Comparison of ENCODE assay signal across 13 cellular contexts in genomic region chr19:40419780-40420179, GRCh38. TPM values are rescaled to one million over a fixed set of nuclear protein-coding genes. Genes with fewer than 3 reads are reported as not detected.
A peak's percentile ranks its signal among the peaks of the same experiment; 100 is the strongest.
DNase-seq lines count a peak whose midpoint lies in the region; ATAC-seq, FAIRE-seq and TF ChIP-seq lines count a peak whose summit lies in the region.
"Had no signal": no experiment of that assay in that cellular context is flagged by ENCODE, and none has a peak within 500 bp of the region (broad histone marks: within the 10 kb centered on the region; RNA-seq: fewer than 3 reads in every experiment).

No MANE protein-coding gene starts in this region.

- peaks cover 4 to 9% (median 6%) of the 10 kb centered on the region in 4 experiments; a peak in 5 of 7 replicates for H3K4me1 ChIP-seq in H1 (replicated peaks in 1 of 4; ENCODE audit: control insufficient read depth in 3 of 4, insufficient read depth in 4 of 4, low read length in 3 of 4)
- peaks cover 22 to 84% (median 65%) of the 10 kb centered on the region in 6 donors for H3K4me1 ChIP-seq in spleen

- WGBS in H1 (ENCODE audit: extremely low coverage in 1 of 2, insufficient coverage in 1 of 2, insufficient read length in 1 of 2, insufficient replicate concordance in 2 of 2, low coverage in 1 of 2, low lambda C conversion rate in 2 of 2, missing lambda C conversion rate in 1 of 2), 2 experiments: 91% methylated on average over 5 of the region's 5 CpGs; no CpG with 5 or more reads in 1 of the 2 experiments
- WGBS in spleen, 5 donors: 84 to 94% (median 92%) methylated on average over 3 to 5 of the region's 5 CpGs

- H2BK120ac ChIP-seq in H1 (replicated peaks; ENCODE audit: low read depth, low read length): no peak overlapping the region

- peaks cover 24% of the 10 kb centered on the region for H3K4me1 Mint-ChIP-seq in activated T-cell treated with anti-CD3 and anti-CD28 coated beads, Interleukin-2, amount 50 U/mL, for 4 hours (ENCODE audit: low read depth)
- peaks cover 36 to 42% (median 39%) of the 10 kb centered on the region in 3 donors for H3K4me1 Mint-ChIP-seq in T-cell

- intact Hi-C loops in spleen (cut with DNase I; ENCODE audit: low total_unique reads): no loop called here

- H2BK20ac ChIP-seq in H1 (ENCODE audit: low read length): 0 out of 2 replicates have a peak overlapping the region, but pooled peaks have one; percentile 18

- TF ChIP-seq POLR2A in H1 (IDR thresholded peaks at IDR 0.05; ENCODE audit: control extremely low read depth in 1 of 2, low read depth in 2 of 2, low read length in 2 of 2) (no peak), spleen (IDR thresholded peaks at IDR 0.05) (no peak)

- no peak overlapping the region for H3K18ac ChIP-seq in H1 (ENCODE audit: extremely low read depth, low read length)

- TF ChIP-seq EP300 in H1 (IDR thresholded peaks at IDR 0.05; ENCODE audit: borderline replicate concordance in 1 of 2, low read depth in 2 of 2, low read length in 2 of 2): no peak

- H3K27ac ChIP-seq in H1 (ENCODE audit: low read depth, low read length) (no peak overlapping the region), spleen (peak overlapping the region in 5 of 8 donors; percentile 98 to 100 (median 99))

- peak overlapping the region; percentile 18 to 59 for H3K27ac Mint-ChIP-seq in T-cell

- no peak overlapping the region for H3K14ac ChIP-seq in H1 (ENCODE audit: insufficient read length)

- no peak for FAIRE-seq in H1 (lab: Jason Lieb, UNC)
- no peak for FAIRE-seq in GM19239 (lab: Jason Lieb, UNC)
- FAIRE-seq: keratinocyte had no signal

- peaks cover 0 to 2% (median 0%) of the 10 kb centered on the region in 4 experiments; a peak in 2 of 8 replicates for H3K36me3 ChIP-seq in H1 (ENCODE audit: control insufficient read depth in 2 of 4, insufficient read depth in 4 of 4, low read length in 3 of 4)
- H3K36me3 ChIP-seq in spleen: peaks cover 0 to 16% (median 11%) of the 10 kb centered on the region in 6 donors

- H3K79me2 ChIP-seq in H1 (ENCODE audit: control insufficient read depth in 1 of 2, insufficient read depth in 2 of 2, low read length in 2 of 2): no peaks in the 10 kb centered on the region

- no peak overlapping the region for H4K8ac ChIP-seq in H1 (ENCODE audit: extremely low read depth, insufficient read depth, low read length)

- peaks cover 6% of the 10 kb centered on the region for H3K36me3 Mint-ChIP-seq in activated T-cell treated with anti-CD3 and anti-CD28 coated beads, Interleukin-2, amount 50 U/mL, for 4 hours (ENCODE audit: insufficient read depth)
- peaks cover 5% of the 10 kb centered on the region for H3K36me3 Mint-ChIP-seq in T-cell

- H3K23ac ChIP-seq in H1 (ENCODE audit: insufficient read length): no peak overlapping the region

- POLR2A ChIA-PET in T-cell (lab: Charles Lee) (no interaction called here), H1 (lab: Charles Lee; ENCODE audit: partially characterized antibody) (interaction anchor here (0.6 to 3.3 kb wide), 10 partner anchors 9 to 45 kb away, joined by 3 to 18 read pairs (median 6); partner anchors contain the start of genes BLVRB and SERTAD3)

- no peak overlapping the region for H3K4me2 ChIP-seq in H1 (ENCODE audit: insufficient read depth in 1 of 2, low read depth in 2 of 2, low read length in 2 of 2)

- DNase-seq in activated T-cell treated with anti-CD3 and anti-CD28 coated beads, Interleukin-2, amount 50 U/mL, for 4 hours: no peak
- no peak for DNase-seq in activated T-cell treated with anti-CD3 and anti-CD28 coated beads, Interleukin-2, amount 50 U/mL, for 1 hour
- DNase-seq in T-cell (no peak), H1 (ENCODE audit: low read depth in 1 of 2, low spot score in 2 of 2) (no peak), spleen (no peak), DMS153 (lab: John Stamatoyannopoulos, UW) (no peak), GM19239 (ENCODE audit: insufficient read length, low spot score) (no peak)
- DNase-seq: activated CD4-positive, alpha-beta T cell treated with anti-CD3 and anti-CD28 coated beads, Interleukin-2, amount 50 U/mL, for 1 hour; RPMI8226; stimulated activated CD4-positive, alpha-beta T cell treated with anti-CD3 and anti-CD28 coated beads, Interleukin-2, amount 100 ng/mL, for 48 hours had no signal

- TF ChIP-seq CTCF in H1 (IDR thresholded peaks at IDR 0.05; ENCODE audit: control extremely low read depth in 1 of 3, insufficient read depth in 1 of 3, low read depth in 1 of 3, low read length in 3 of 3): no peak
- TF ChIP-seq CTCF in spleen (IDR thresholded peaks at IDR 0.05 in 8 of 11, conservative IDR thresholded peaks at IDR 0.05 in 3 of 11): no peak

- H3K4me3 Mint-ChIP-seq in activated T-cell treated with anti-CD3 and anti-CD28 coated beads, Interleukin-2, amount 50 U/mL, for 4 hours: peak overlapping the region; percentile 59
- H3K4me3 Mint-ChIP-seq in T-cell: peak overlapping the region; percentile 59 to 87 (median 72)

- H3K9ac ChIP-seq in H1 (replicated peaks in 1 of 4; ENCODE audit: extremely low read depth in 1 of 4, low read depth in 3 of 4, low read length in 3 of 4): no peak overlapping the region

- H2BK5ac ChIP-seq in H1 (ENCODE audit: low read depth, low read length): no peak overlapping the region

- no peak overlapping the region for H3K56ac ChIP-seq in H1 (replicated peaks; ENCODE audit: insufficient read length, low read depth, low read length)

- no peaks in the 10 kb centered on the region for H4K20me1 ChIP-seq in H1 (replicated peaks in 1 of 2; ENCODE audit: control insufficient read depth in 1 of 2, insufficient read depth in 2 of 2, low read length in 2 of 2)

- ATAC-seq in activated T-cell treated with anti-CD3 and anti-CD28 coated beads, Interleukin-2, amount 50 U/mL, for 4 hours: no peak
- ATAC-seq in T-cell (replicated peaks in 1 of 4) (no peak), HG02588 (IDR thresholded peaks at IDR 0.05; ENCODE audit: unreplicated experiment) (no peak)

- no peaks in the 10 kb centered on the region; the same call in 1 of the 2 replicates for H3K79me1 ChIP-seq in H1 (ENCODE audit: low read depth, low read length)

- 0 out of 2 replicates have a peak overlapping the region, but pooled peaks have one; percentile 82 for H2AK5ac ChIP-seq in H1 (ENCODE audit: low read depth, low read length)

- CTCF ChIA-PET in T-cell (lab: Charles Lee) (interaction anchor here (0.6 to 1.8 kb wide), 10 partner anchors 21 to 358 kb away, joined by 3 to 12 read pairs (median 4); no protein-coding TSS in a partner anchor), H1 (lab: Charles Lee; ENCODE audit: partially characterized antibody) (interaction anchor here (0.8 to 4.4 kb wide), 18 partner anchors 7 to 103 kb away, joined by 3 to 41 read pairs (median 9); partner anchors contain the start of genes BLVRB, PRX, SERTAD3 and SPTBN4)

- no peaks in the 10 kb centered on the region for H3K9me3 Mint-ChIP-seq in activated T-cell treated with anti-CD3 and anti-CD28 coated beads, Interleukin-2, amount 50 U/mL, for 4 hours
- H3K9me3 Mint-ChIP-seq in T-cell: no peaks in the 10 kb centered on the region

- no peak for TF ChIP-seq RAD21 in H1 (IDR thresholded peaks at IDR 0.05 in 1 of 2, conservative IDR thresholded peaks at IDR 0.05 in 1 of 2; ENCODE audit: low read depth in 2 of 2, low read length in 2 of 2)

- no peak overlapping the region for H4K91ac ChIP-seq in H1 (replicated peaks; ENCODE audit: insufficient read length, low read length)

- H4K5ac ChIP-seq in H1 (ENCODE audit: insufficient read length, low read depth, low read length): no peak overlapping the region

- no peaks in the 10 kb centered on the region for H3K27me3 Mint-ChIP-seq in activated T-cell treated with anti-CD3 and anti-CD28 coated beads, Interleukin-2, amount 50 U/mL, for 4 hours (ENCODE audit: low read depth)
- H3K27me3 Mint-ChIP-seq in T-cell: no peaks in the 10 kb centered on the region

- H2BK15ac ChIP-seq in H1 (ENCODE audit: low read length): 0 out of 2 replicates have a peak overlapping the region, but pooled peaks have one; percentile 46

- no peak overlapping the region for H3K4me3 ChIP-seq in H1 (ENCODE audit: extremely low read depth in 1 of 4, insufficient read depth in 2 of 4, low read depth in 3 of 4, low read length in 4 of 4)
- H3K4me3 ChIP-seq in spleen: no peak overlapping the region

- H2BK12ac ChIP-seq in H1 (ENCODE audit: low read depth, low read length): no peak overlapping the region

- no peak overlapping the region for H2AFZ ChIP-seq in H1 (ENCODE audit: low read length)

- H3K4ac ChIP-seq in H1 (replicated peaks; ENCODE audit: insufficient read length, low read depth, low read length): no peak overlapping the region

- no peaks in the 10 kb centered on the region for H3K9me3 ChIP-seq in H1 (ENCODE audit: insufficient read depth in 2 of 2, low read depth in 1 of 2, low read length in 1 of 2)
- H3K9me3 ChIP-seq in spleen: no peaks in the 10 kb centered on the region

- H3K27me3 ChIP-seq in H1 (replicated peaks in 1 of 4; ENCODE audit: control insufficient read depth in 3 of 4, extremely low read depth in 1 of 4, insufficient read depth in 3 of 4, low read length in 3 of 4) (no peaks in the 10 kb centered on the region; a peak in 1 of 7 replicates), spleen (replicated peaks in 1 of 7) (no peaks in the 10 kb centered on the region)

- peaks cover 6% of the 10 kb centered on the region; the same call in 1 of the 2 replicates for H3K23me2 ChIP-seq in H1 (ENCODE audit: low read depth, low read length)

RNA-seq across cellular contexts. Expression of gene SERTAD1, which starts 6.0 kb away (rescaled TPM):
- total RNA-seq in activated T-cell treated with anti-CD3 and anti-CD28 coated beads, Interleukin-2, amount 50 U/mL, for 4 hours: 10 to 100 TPM; 24.2 to 33.9 (median 33.7) TPM
- total RNA-seq in T-cell: 10 to 100 TPM; 10.9 to 25.4 (median 13.3) TPM
- total RNA-seq in H1 (2021; fragmentation: NEBNext Ultra II Directional; extraction: Animal tissue kit (Norgen Biotek cat#: 25700)): 4.9 and 5.4 TPM in 2 replicates
- 6.6 and 8.0 TPM in 2 replicates for polyA plus RNA-seq in H1 (2011; rRNA removed)
- 5.9 TPM for polyA plus RNA-seq in H1 (2011; cell fraction: cytosol; rRNA removed)
- polyA plus RNA-seq in H1 (2011; cell fraction: nucleus; rRNA removed): 5.4 TPM
- 3.8 to 5.5 TPM (median 4.9 TPM) in 4 replicates for polyA plus RNA-seq in H1 (2012, experiment 1 of 2)
- 6.4 TPM for polyA plus RNA-seq in H1 (2012, experiment 2 of 2)
- polyA plus RNA-seq in H1 (2013, experiment 1 of 2): 3.4 TPM
- polyA plus RNA-seq in H1 (2013, experiment 2 of 2): 3.1 TPM
- polyA minus RNA-seq in H1 (2011; rRNA and poly(A)+ RNA removed): 1.3 and 2.1 TPM in 2 replicates
- 2.4 TPM for polyA minus RNA-seq in H1 (2011; cell fraction: cytosol; rRNA and poly(A)+ RNA removed)
- 2.6 TPM for polyA minus RNA-seq in H1 (2011; cell fraction: nucleus; rRNA and poly(A)+ RNA removed)
- 10 to 100 TPM in 6 of 7 donors, 1 to 10 TPM in 1; 9.8 to 19.7 (median 13.2) TPM for total RNA-seq in spleen
- polyA plus RNA-seq in spleen: 10 to 100 TPM in 1 of 3 donors, 1 to 10 TPM in 2; 8.5 to 14.9 (median 9.4) TPM

RNA-seq across cellular contexts. Expression of gene PRX, which starts 6.6 kb away (rescaled TPM):
- total RNA-seq in activated T-cell treated with anti-CD3 and anti-CD28 coated beads, Interleukin-2, amount 50 U/mL, for 4 hours: under 1 TPM; 0.71 to 0.82 (median 0.79) TPM
- total RNA-seq in T-cell (1 to 10 TPM; 2.0 to 4.4 (median 2.8) TPM), spleen (1 to 10 TPM; 1.7 to 3.4 (median 3.0) TPM)
- 5.8 and 6.0 TPM in 2 replicates for total RNA-seq in H1 (2021; fragmentation: NEBNext Ultra II Directional; extraction: Animal tissue kit (Norgen Biotek cat#: 25700))
- polyA plus RNA-seq in H1 (2011; rRNA removed) (2.8 and 3.8 TPM in 2 replicates), spleen (1 to 10 TPM in 1 of 3 donors, under 1 TPM in 2; 0.50 to 1.8 (median 0.56) TPM)
- 5.0 TPM for polyA plus RNA-seq in H1 (2011; cell fraction: cytosol; rRNA removed)
- 5.2 TPM for polyA plus RNA-seq in H1 (2011; cell fraction: nucleus; rRNA removed)
- polyA plus RNA-seq in H1 (2012, experiment 1 of 2): 5.4 to 9.9 TPM (median 8.0 TPM) in 4 replicates
- polyA plus RNA-seq in H1 (2012, experiment 2 of 2): 4.6 TPM
- 2.8 TPM for polyA plus RNA-seq in H1 (2013, experiment 1 of 2)
- polyA plus RNA-seq in H1 (2013, experiment 2 of 2): 2.9 TPM
- 1.9 and 2.1 TPM in 2 replicates for polyA minus RNA-seq in H1 (2011; rRNA and poly(A)+ RNA removed)
- polyA minus RNA-seq in H1 (2011; cell fraction: cytosol; rRNA and poly(A)+ RNA removed): 1.7 TPM
- 4.2 TPM for polyA minus RNA-seq in H1 (2011; cell fraction: nucleus; rRNA and poly(A)+ RNA removed)

RNA-seq across cellular contexts. Expression of gene SERTAD3, which starts 24.4 kb away (rescaled TPM):
- total RNA-seq in activated T-cell treated with anti-CD3 and anti-CD28 coated beads, Interleukin-2, amount 50 U/mL, for 4 hours: 1 to 10 TPM; 6.4 to 9.5 (median 6.8) TPM
- 10 to 100 TPM; 17.4 to 26.7 (median 24.7) TPM for total RNA-seq in T-cell
- 32.1 and 33.4 TPM in 2 replicates for total RNA-seq in H1 (2021; fragmentation: NEBNext Ultra II Directional; extraction: Animal tissue kit (Norgen Biotek cat#: 25700))
- 15.1 and 23.5 TPM in 2 replicates for polyA plus RNA-seq in H1 (2011; rRNA removed)
- 14.4 TPM for polyA plus RNA-seq in H1 (2011; cell fraction: cytosol; rRNA removed)
- polyA plus RNA-seq in H1 (2011; cell fraction: nucleus; rRNA removed): 17.5 TPM
- polyA plus RNA-seq in H1 (2012, experiment 1 of 2): 19.0 to 27.4 TPM (median 21.0 TPM) in 4 replicates
- 29.2 TPM for polyA plus RNA-seq in H1 (2012, experiment 2 of 2)
- 11.0 TPM for polyA plus RNA-seq in H1 (2013, experiment 1 of 2)
- 10.4 TPM for polyA plus RNA-seq in H1 (2013, experiment 2 of 2)
- polyA minus RNA-seq in H1 (2011; rRNA and poly(A)+ RNA removed): 18.8 and 25.3 TPM in 2 replicates
- 34.3 TPM for polyA minus RNA-seq in H1 (2011; cell fraction: cytosol; rRNA and poly(A)+ RNA removed)
- 11.6 TPM for polyA minus RNA-seq in H1 (2011; cell fraction: nucleus; rRNA and poly(A)+ RNA removed)
- 10 to 100 TPM; 21.5 to 51.4 (median 30.9) TPM for total RNA-seq in spleen
- 10 to 100 TPM; 21.8 to 32.6 (median 23.5) TPM for polyA plus RNA-seq in spleen

RNA-seq across cellular contexts. Expression of gene HIPK4, which starts 29.8 kb away (rescaled TPM):
- under 1 TPM in 1 of 3 donors, not detected in 2; 0.08 TPM for total RNA-seq in activated T-cell treated with anti-CD3 and anti-CD28 coated beads, Interleukin-2, amount 50 U/mL, for 4 hours
- total RNA-seq in T-cell: under 1 TPM in 4 of 5 donors, not detected in 1; 0.16 to 0.20 (median 0.18) TPM
- total RNA-seq in H1 (2021; fragmentation: NEBNext Ultra II Directional; extraction: Animal tissue kit (Norgen Biotek cat#: 25700)): 0.15 and 0.29 TPM in 2 replicates
- 0.57 and 0.88 TPM in 2 replicates for polyA plus RNA-seq in H1 (2011; rRNA removed)
- 0.70 TPM for polyA plus RNA-seq in H1 (2011; cell fraction: cytosol; rRNA removed)
- 0.66 TPM for polyA plus RNA-seq in H1 (2011; cell fraction: nucleus; rRNA removed)
- polyA plus RNA-seq in H1 (2012, experiment 1 of 2): 0.31 to 0.48 TPM (median 0.34 TPM) in 4 replicates
- polyA plus RNA-seq in H1 (2012, experiment 2 of 2): 0.16 TPM
- polyA plus RNA-seq in H1 (2013, experiment 1 of 2): 0.18 TPM
- 0.26 TPM for polyA plus RNA-seq in H1 (2013, experiment 2 of 2)
- 0.09 and 0.37 TPM in 2 replicates for polyA minus RNA-seq in H1 (2011; rRNA and poly(A)+ RNA removed)
- 0.44 TPM for polyA minus RNA-seq in H1 (2011; cell fraction: cytosol; rRNA and poly(A)+ RNA removed)
- 0.30 TPM for polyA minus RNA-seq in H1 (2011; cell fraction: nucleus; rRNA and poly(A)+ RNA removed)
- under 1 TPM in 1 of 7 donors, not detected in 6; 0.19 TPM for total RNA-seq in spleen
- under 1 TPM in 1 of 3 donors, not detected in 2; 0.08 TPM for polyA plus RNA-seq in spleen
- total RNA-seq: T-helper 2 cell treated with Interferon-gamma antibody and Interleukin-4, amounts not matched to agents 100 ng/mL and 5 ng/mL, for 36 hours had no signal

RNA-seq across cellular contexts. Expression of gene BLVRB, which starts 45.8 kb away (rescaled TPM):
- 10 to 100 TPM; 17.0 to 19.2 (median 18.1) TPM for total RNA-seq in activated T-cell treated with anti-CD3 and anti-CD28 coated beads, Interleukin-2, amount 50 U/mL, for 4 hours
- total RNA-seq in T-cell (10 to 100 TPM in 3 of 5 donors, 1 to 10 TPM in 2; 6.8 to 20.3 (median 16.4) TPM), spleen (100 to 1,000 TPM in 6 of 7 donors, 10 to 100 TPM in 1; 92.3 to 243 (median 179) TPM)
- 28.7 and 32.3 TPM in 2 replicates for total RNA-seq in H1 (2021; fragmentation: NEBNext Ultra II Directional; extraction: Animal tissue kit (Norgen Biotek cat#: 25700))
- polyA plus RNA-seq in H1 (2011; rRNA removed) (182 and 196 TPM in 2 replicates), spleen (100 to 1,000 TPM in 2 of 3 donors, 10 to 100 TPM in 1; 90.6 to 215 (median 136) TPM)
- polyA plus RNA-seq in H1 (2011; cell fraction: cytosol; rRNA removed): 134 TPM
- polyA plus RNA-seq in H1 (2011; cell fraction: nucleus; rRNA removed): 82.5 TPM
- 36.4 to 73.2 TPM (median 66.2 TPM) in 4 replicates for polyA plus RNA-seq in H1 (2012, experiment 1 of 2)
- 60.9 TPM for polyA plus RNA-seq in H1 (2012, experiment 2 of 2)
- 43.5 TPM for polyA plus RNA-seq in H1 (2013, experiment 1 of 2)
- 41.3 TPM for polyA plus RNA-seq in H1 (2013, experiment 2 of 2)
- polyA minus RNA-seq in H1 (2011; rRNA and poly(A)+ RNA removed): 37.7 and 38.8 TPM in 2 replicates
- 41.1 TPM for polyA minus RNA-seq in H1 (2011; cell fraction: cytosol; rRNA and poly(A)+ RNA removed)
- polyA minus RNA-seq in H1 (2011; cell fraction: nucleus; rRNA and poly(A)+ RNA removed): 29.0 TPM
